Comparison of ENCODE assay signal across 16 cellular contexts in the genomic region with DNA sequence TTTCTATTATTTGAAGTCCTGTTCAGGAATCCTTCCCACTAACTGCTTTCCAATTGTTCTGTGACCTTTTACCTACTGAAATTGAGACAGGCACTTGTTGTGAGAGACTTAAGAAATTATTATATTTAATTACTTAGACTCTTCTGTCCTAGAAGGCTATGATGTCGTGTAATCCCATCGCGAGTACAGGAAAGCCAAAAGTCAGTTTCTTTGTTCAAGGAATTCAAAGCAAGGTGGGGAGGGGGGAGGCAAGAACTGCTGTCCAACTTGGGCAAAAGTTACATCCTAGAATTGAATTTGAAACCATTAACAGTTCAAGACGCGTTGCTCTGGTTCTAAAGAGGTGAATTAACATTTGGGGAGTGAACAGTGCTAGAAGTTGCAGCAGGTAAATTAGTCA. TPM values are rescaled to one million over a fixed set of nuclear protein-coding genes. Genes with fewer than 3 reads are reported as not detected.
A peak's percentile ranks its signal among the peaks of the same experiment; 100 is the strongest.
DNase-seq lines count a peak whose midpoint lies in the region; ATAC-seq and TF ChIP-seq lines count a peak whose summit lies in the region.
"Had no signal": no experiment of that assay in that cellular context is flagged by ENCODE, and none has a peak within 500 bp of the region (broad histone marks: within the 10 kb centered on the region; RNA-seq: fewer than 3 reads in every experiment).

No MANE protein-coding gene starts in this region.

- no peaks in the 10 kb centered on the region for H3K4me1 ChIP-seq in OCI-LY7 (ENCODE audit: insufficient read depth, low read length, poor library complexity, severe bottlenecking)
- H3K4me1 ChIP-seq in left ventricle myocardium inferior, result peaks cover 76% of the 10 kb centered on the region
- peaks cover 0 to 3% (median 2%) of the 10 kb centered on the region in 3 donors for H3K4me1 ChIP-seq in skeletal muscle tissue (ENCODE audit: control insufficient read depth in 3 of 3, insufficient read depth in 3 of 3, low read length in 3 of 3)
- H3K4me1 ChIP-seq: BLaER1 treated with 17β-estradiol and CSF1 and Interleukin-3, amounts not matched to agents 10 nM and 100 nM had no signal

- POLR2A ChIA-PET in OCI-LY7 (lab: Charles Lee), result no interaction called here

- H4K20me1 ChIP-seq in OCI-LY7 (ENCODE audit: insufficient read depth, low read length), result no peaks in the 10 kb centered on the region

- intact Hi-C loops in Right ventricle myocardium superior (cut with DNase I) (no loop called here), cardiac septum (cut with DNase I) (no loop called here), OCI-LY7 (cut with micrococcal nuclease; ENCODE audit: unreplicated experiment) (no loop called here), left ventricle myocardium inferior (cut with micrococcal nuclease) (no loop called here)

- TF ChIP-seq CTCF in OCI-LY7 (conservative IDR thresholded peaks at IDR 0.05; ENCODE audit: low read length) (no peak), left ventricle myocardium inferior (IDR thresholded peaks at IDR 0.05; ENCODE audit: borderline replicate concordance) (no peak)

- no peaks in the 10 kb centered on the region for H3K27me3 ChIP-seq in left ventricle myocardium inferior (ENCODE audit: low read depth)
- H3K27me3 ChIP-seq in skeletal muscle tissue (ENCODE audit: control insufficient read depth in 3 of 3, insufficient read depth in 3 of 3, low read length in 3 of 3), result no peaks in the 10 kb centered on the region
- H3K27me3 ChIP-seq: BLaER1 treated with 17β-estradiol and CSF1 and Interleukin-3, amounts not matched to agents 10 nM and 100 nM had no signal

- ATAC-seq in Right ventricle myocardium superior (ENCODE audit: poor library complexity), result peak; percentile 17

- no peaks in the 10 kb centered on the region for H3K9me3 ChIP-seq in OCI-LY7 (ENCODE audit: low read length)
- no peaks in the 10 kb centered on the region for H3K9me3 ChIP-seq in left ventricle myocardium inferior (replicated peaks)
- no peaks in the 10 kb centered on the region for H3K9me3 ChIP-seq in skeletal muscle tissue (ENCODE audit: control insufficient read depth in 3 of 3, low read length in 3 of 3)
- H3K9me3 ChIP-seq: BLaER1 treated with 17β-estradiol and CSF1 and Interleukin-3, amounts not matched to agents 10 nM and 100 nM had no signal

- H3K4me2 ChIP-seq in OCI-LY7 (ENCODE audit: low read length), result no peak overlapping the region
- H3K4me2 ChIP-seq: BLaER1 treated with 17β-estradiol and CSF1 and Interleukin-3, amounts not matched to agents 10 nM and 100 nM had no signal

- no peaks in the 10 kb centered on the region for H3K79me2 ChIP-seq in OCI-LY7 (ENCODE audit: insufficient read depth, low read depth, low read length)

- H3K27ac ChIP-seq in OCI-LY7 (ENCODE audit: low read depth, low read length, poor library complexity, severe bottlenecking) (no peak overlapping the region), left ventricle myocardium inferior (replicated peaks) (peak overlapping the region; percentile 69), skeletal muscle tissue (ENCODE audit: low read depth, low read length) (peak overlapping the region; percentile 26)
- H3K27ac ChIP-seq: BLaER1 treated with 17β-estradiol and CSF1 and Interleukin-3, amounts not matched to agents 10 nM and 100 nM; GM23248 had no signal

- H3K36me3 ChIP-seq in OCI-LY7 (ENCODE audit: insufficient read depth, low read length) (peaks cover 48% of the 10 kb centered on the region), left ventricle myocardium inferior (peaks cover 46% of the 10 kb centered on the region), skeletal muscle tissue (ENCODE audit: control insufficient read depth in 3 of 3, insufficient read depth in 3 of 3, low read length in 3 of 3) (peaks cover 24 to 35% (median 34%) of the 10 kb centered on the region in 3 donors)

- CTCF ChIA-PET in OCI-LY7 (lab: Charles Lee; ENCODE audit: unreplicated experiment), result no interaction called here

- H2AFZ ChIP-seq in OCI-LY7 (ENCODE audit: low read length), result no peak overlapping the region
- H2AFZ ChIP-seq: GM23248 had no signal

- H3K4me3 ChIP-seq in OCI-LY7 (ENCODE audit: low read depth, low read length, poor library complexity, severe bottlenecking), result no peak overlapping the region
- no peak overlapping the region for H3K4me3 ChIP-seq in left ventricle myocardium inferior
- H3K4me3 ChIP-seq in skeletal muscle tissue (ENCODE audit: low read length in 3 of 3), result no peak overlapping the region
- H3K4me3 ChIP-seq: BLaER1 treated with 17β-estradiol and CSF1 and Interleukin-3, amounts not matched to agents 10 nM and 100 nM; GM23248 had no signal

- TSS peak; percentile 28 for BruUV-seq in OCI-LY7 (replicated peaks; lab: Mats Ljungman, UMichigan)

- H3K9ac ChIP-seq in skeletal muscle tissue (ENCODE audit: low read depth in 1 of 3, low read length in 3 of 3), result no peak overlapping the region
- H3K9ac ChIP-seq: BLaER1 treated with 17β-estradiol and CSF1 and Interleukin-3, amounts not matched to agents 10 nM and 100 nM; GM23248 had no signal

- no peaks in the 10 kb centered on the region for H3K9me2 ChIP-seq in OCI-LY7 (ENCODE audit: insufficient read depth, low read length)

- DNase-seq in Right ventricle myocardium superior (no peak), cardiac septum (ENCODE audit: low spot score) (no peak), OCI-LY7 (ENCODE audit: low spot score) (no peak), left ventricle myocardium inferior (no peak), T-helper 1 cell (no peak), NCI-H748 treated with DMSO at 0.1 percent for 48 hours (lab: John Stamatoyannopoulos, UW) (no peak)
- DNase-seq: ACHN; Calu3; CD4-positive, CD25-positive, alpha-beta regulatory T cell; DMS 273 treated with DMSO at 0.1 percent for 48 hours; GM23248 had no signal

RNA-seq across cellular contexts. Expression of a gene that starts 17.9 kb away (rescaled TPM):
- total RNA-seq in Right ventricle myocardium superior (294 TPM), cardiac septum (230 TPM), OCI-LY7 (2022) (51.0 and 53.6 TPM in 2 replicates), left ventricle myocardium inferior (311 TPM), skeletal muscle tissue (40.2 TPM)
- 24.2 and 29.7 TPM in 2 replicates for total RNA-seq in OCI-LY7 (2014; rRNA removed; shearing (Covaris generic))

RNA-seq across cellular contexts. Expression of a gene that starts 18.0 kb away (rescaled TPM):
- not detected for total RNA-seq in Right ventricle myocardium superior
- not detected for total RNA-seq in cardiac septum
- total RNA-seq in OCI-LY7 (2014; rRNA removed; shearing (Covaris generic)), result not detected in 2 replicates
- total RNA-seq in OCI-LY7 (2022), result not detected in 2 replicates
- total RNA-seq in left ventricle myocardium inferior, result not detected
- total RNA-seq in skeletal muscle tissue, result not detected
- total RNA-seq: A172; Calu3; CD4-positive, CD25-positive, alpha-beta regulatory T cell; Daoy; GM23248; HT-29 had no signal

RNA-seq across cellular contexts. Expression of a gene that starts 48.6 kb away (rescaled TPM):
- 5.0 TPM for total RNA-seq in Right ventricle myocardium superior
- 12.6 TPM for total RNA-seq in cardiac septum
- total RNA-seq in OCI-LY7 (2014; rRNA removed; shearing (Covaris generic)), result 3.3 and 3.6 TPM in 2 replicates
- total RNA-seq in OCI-LY7 (2022), result 5.2 and 6.9 TPM in 2 replicates
- total RNA-seq in left ventricle myocardium inferior, result 7.3 TPM
- total RNA-seq in skeletal muscle tissue, result 13.0 TPM
